ENCODE assay signal across 1 cellular context in the genomic region with DNA sequence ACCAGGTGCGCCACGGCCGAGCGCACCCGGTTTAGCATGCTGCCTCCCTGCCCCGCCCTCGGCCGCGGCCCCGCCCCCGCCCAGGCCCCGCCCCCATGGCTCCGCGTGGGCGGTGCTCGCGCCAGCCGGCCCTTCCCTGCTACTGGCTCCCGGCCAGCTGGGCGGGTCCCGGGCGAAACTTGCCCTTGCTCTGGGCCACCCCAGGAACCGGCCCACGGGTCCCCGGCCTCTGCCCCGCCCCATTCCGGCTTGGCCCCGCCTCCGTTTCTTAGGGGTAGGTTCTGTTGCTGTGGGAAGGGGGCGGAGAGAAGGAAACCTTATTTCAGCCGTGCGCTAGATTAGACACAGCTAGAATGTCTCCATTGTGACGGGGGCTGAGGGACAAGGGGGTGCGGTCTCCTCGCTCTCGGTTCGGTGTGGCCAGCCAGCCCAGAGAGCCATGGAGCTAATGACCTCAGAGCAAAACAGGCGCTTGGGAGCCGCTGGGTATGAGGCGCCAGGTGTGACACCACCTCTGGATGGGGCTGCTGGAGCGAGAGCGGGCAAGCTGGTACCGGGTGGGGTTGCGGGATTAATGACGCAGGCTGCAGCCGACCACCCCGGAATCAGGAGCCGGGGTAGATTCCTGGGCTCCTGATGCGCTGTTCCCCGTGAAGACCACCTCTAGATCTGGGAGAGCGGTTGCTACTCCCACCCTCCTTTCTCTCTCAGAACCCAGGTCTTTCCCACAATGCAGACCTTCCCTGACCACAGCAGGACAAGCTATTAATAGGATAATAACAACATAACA.
TF ChIP-seq lines count a peak whose summit lies in the region.

A gene with protein sequence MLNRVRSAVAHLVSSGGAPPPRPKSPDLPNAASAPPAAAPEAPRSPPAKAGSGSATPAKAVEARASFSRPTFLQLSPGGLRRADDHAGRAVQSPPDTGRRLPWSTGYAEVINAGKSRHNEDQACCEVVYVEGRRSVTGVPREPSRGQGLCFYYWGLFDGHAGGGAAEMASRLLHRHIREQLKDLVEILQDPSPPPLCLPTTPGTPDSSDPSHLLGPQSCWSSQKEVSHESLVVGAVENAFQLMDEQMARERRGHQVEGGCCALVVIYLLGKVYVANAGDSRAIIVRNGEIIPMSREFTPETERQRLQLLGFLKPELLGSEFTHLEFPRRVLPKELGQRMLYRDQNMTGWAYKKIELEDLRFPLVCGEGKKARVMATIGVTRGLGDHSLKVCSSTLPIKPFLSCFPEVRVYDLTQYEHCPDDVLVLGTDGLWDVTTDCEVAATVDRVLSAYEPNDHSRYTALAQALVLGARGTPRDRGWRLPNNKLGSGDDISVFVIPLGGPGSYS (minus strand): TSS at position 69 of the 790 bp plus-strand sequence. CDS start 31 bp downstream, at position 38.

TF ChIP-seq in HEK293, 187 proteins besides CTCF, POLR2A, EP300 and RAD21 (continued from another document):
- TF ChIP-seq, protein P1, sequence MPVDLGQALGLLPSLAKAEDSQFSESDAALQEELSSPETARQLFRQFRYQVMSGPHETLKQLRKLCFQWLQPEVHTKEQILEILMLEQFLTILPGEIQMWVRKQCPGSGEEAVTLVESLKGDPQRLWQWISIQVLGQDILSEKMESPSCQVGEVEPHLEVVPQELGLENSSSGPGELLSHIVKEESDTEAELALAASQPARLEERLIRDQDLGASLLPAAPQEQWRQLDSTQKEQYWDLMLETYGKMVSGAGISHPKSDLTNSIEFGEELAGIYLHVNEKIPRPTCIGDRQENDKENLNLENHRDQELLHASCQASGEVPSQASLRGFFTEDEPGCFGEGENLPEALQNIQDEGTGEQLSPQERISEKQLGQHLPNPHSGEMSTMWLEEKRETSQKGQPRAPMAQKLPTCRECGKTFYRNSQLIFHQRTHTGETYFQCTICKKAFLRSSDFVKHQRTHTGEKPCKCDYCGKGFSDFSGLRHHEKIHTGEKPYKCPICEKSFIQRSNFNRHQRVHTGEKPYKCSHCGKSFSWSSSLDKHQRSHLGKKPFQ (tag by site-specific recombination; IDR thresholded peaks at IDR 0.05): no peak
- TF ChIP-seq ZNF274 (IDR thresholded peaks at IDR 0.05; ENCODE audit: low read length) (no peak), ZNF274 (tag by site-specific recombination; IDR thresholded peaks at IDR 0.05; ENCODE audit: borderline replicate concordance) (no peak), GLIS2 (tag by site-specific recombination; IDR thresholded peaks at IDR 0.05) (peak; percentile 57), EGR2 (tag by site-specific recombination; IDR thresholded peaks at IDR 0.05; ENCODE audit: low read depth) (peak; percentile 42), KLF10 (tag by site-specific recombination; IDR thresholded peaks at IDR 0.05) (peak; percentile 82; the same call in 1 of the 2 replicates), ZBTB48 (tag by site-specific recombination; IDR thresholded peaks at IDR 0.05) (peak; percentile 76; the same call in 1 of the 2 replicates), ZNF629 (tag by site-specific recombination; IDR thresholded peaks at IDR 0.05) (0 out of 2 replicates have a peak, but pooled peaks have one; percentile 37), WT1 (tag by site-specific recombination; IDR thresholded peaks at IDR 0.05) (no peak), KLF16 (tag by site-specific recombination; IDR thresholded peaks at IDR 0.05) (peak; percentile 34; the same call in 1 of the 2 replicates), KLF8 (tag by site-specific recombination; IDR thresholded peaks at IDR 0.05) (peak; percentile 79), KLF1 (tag by site-specific recombination; IDR thresholded peaks at IDR 0.05) (peak; percentile 45), SP3 (tag by site-specific recombination; IDR thresholded peaks at IDR 0.05) (peak; percentile 89), ZXDB (tag by site-specific recombination; IDR thresholded peaks at IDR 0.05) (0 out of 2 replicates have a peak, but pooled peaks have one; percentile 17), ZBTB20 (tag by site-specific recombination; IDR thresholded peaks at IDR 0.05) (peak; percentile 96)
- TF ChIP-seq, protein P2, sequence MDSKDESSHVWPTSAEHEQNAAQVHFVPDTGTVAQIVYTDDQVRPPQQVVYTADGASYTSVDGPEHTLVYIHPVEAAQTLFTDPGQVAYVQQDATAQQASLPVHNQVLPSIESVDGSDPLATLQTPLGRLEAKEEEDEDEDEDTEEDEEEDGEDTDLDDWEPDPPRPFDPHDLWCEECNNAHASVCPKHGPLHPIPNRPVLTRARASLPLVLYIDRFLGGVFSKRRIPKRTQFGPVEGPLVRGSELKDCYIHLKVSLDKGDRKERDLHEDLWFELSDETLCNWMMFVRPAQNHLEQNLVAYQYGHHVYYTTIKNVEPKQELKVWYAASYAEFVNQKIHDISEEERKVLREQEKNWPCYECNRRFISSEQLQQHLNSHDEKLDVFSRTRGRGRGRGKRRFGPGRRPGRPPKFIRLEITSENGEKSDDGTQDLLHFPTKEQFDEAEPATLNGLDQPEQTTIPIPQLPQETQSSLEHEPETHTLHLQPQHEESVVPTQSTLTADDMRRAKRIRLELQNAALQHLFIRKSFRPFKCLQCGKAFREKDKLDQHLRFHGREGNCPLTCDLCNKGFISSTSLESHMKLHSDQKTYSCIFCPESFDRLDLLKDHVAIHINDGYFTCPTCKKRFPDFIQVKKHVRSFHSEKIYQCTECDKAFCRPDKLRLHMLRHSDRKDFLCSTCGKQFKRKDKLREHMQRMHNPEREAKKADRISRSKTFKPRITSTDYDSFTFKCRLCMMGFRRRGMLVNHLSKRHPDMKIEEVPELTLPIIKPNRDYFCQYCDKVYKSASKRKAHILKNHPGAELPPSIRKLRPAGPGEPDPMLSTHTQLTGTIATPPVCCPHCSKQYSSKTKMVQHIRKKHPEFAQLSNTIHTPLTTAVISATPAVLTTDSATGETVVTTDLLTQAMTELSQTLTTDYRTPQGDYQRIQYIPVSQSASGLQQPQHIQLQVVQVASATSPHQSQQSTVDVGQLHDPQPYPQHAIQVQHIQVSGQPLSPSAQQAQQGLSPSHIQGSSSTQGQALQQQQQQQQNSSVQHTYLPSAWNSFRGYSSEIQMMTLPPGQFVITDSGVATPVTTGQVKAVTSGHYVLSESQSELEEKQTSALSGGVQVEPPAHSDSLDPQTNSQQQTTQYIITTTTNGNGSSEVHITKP (tag by site-specific recombination; IDR thresholded peaks at IDR 0.05): 0 out of 2 replicates have a peak, but pooled peaks have one; percentile 7
- TF ChIP-seq, protein P3, sequence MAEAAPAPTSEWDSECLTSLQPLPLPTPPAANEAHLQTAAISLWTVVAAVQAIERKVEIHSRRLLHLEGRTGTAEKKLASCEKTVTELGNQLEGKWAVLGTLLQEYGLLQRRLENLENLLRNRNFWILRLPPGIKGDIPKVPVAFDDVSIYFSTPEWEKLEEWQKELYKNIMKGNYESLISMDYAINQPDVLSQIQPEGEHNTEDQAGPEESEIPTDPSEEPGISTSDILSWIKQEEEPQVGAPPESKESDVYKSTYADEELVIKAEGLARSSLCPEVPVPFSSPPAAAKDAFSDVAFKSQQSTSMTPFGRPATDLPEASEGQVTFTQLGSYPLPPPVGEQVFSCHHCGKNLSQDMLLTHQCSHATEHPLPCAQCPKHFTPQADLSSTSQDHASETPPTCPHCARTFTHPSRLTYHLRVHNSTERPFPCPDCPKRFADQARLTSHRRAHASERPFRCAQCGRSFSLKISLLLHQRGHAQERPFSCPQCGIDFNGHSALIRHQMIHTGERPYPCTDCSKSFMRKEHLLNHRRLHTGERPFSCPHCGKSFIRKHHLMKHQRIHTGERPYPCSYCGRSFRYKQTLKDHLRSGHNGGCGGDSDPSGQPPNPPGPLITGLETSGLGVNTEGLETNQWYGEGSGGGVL (tag by site-specific recombination; IDR thresholded peaks at IDR 0.05): peak; percentile 46; the same call in 1 of the 2 replicates
- TF ChIP-seq, protein P4, sequence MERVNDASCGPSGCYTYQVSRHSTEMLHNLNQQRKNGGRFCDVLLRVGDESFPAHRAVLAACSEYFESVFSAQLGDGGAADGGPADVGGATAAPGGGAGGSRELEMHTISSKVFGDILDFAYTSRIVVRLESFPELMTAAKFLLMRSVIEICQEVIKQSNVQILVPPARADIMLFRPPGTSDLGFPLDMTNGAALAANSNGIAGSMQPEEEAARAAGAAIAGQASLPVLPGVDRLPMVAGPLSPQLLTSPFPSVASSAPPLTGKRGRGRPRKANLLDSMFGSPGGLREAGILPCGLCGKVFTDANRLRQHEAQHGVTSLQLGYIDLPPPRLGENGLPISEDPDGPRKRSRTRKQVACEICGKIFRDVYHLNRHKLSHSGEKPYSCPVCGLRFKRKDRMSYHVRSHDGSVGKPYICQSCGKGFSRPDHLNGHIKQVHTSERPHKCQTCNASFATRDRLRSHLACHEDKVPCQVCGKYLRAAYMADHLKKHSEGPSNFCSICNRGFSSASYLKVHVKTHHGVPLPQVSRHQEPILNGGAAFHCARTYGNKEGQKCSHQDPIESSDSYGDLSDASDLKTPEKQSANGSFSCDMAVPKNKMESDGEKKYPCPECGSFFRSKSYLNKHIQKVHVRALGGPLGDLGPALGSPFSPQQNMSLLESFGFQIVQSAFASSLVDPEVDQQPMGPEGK (tag by site-specific recombination; IDR thresholded peaks at IDR 0.05): peak; percentile 79
